In genomic region chr1:61639218-61639617, GRCh38 we compare ENCODE assay signal across 15 cellular contexts.
DNase-seq lines count a peak whose midpoint lies in the region; ATAC-seq and TF ChIP-seq lines count a peak whose summit lies in the region.
"Had no signal": no experiment of that assay in that cellular context is flagged by ENCODE, and none has a peak within 500 bp of the region (broad histone marks: within the 10 kb centered on the region; RNA-seq: fewer than 3 reads in every experiment).

No MANE protein-coding gene starts in this region.

- ATAC-seq in GM21390 (IDR thresholded peaks at IDR 0.05; ENCODE audit: unreplicated experiment) (no peak), GM19397 (IDR thresholded peaks at IDR 0.05; ENCODE audit: unreplicated experiment) (no peak), GM19324 (IDR thresholded peaks at IDR 0.05; ENCODE audit: low FRiP score, unreplicated experiment) (no peak)

- intact Hi-C loops in A673 (cut with micrococcal nuclease; ENCODE audit: unreplicated experiment): no loop called here

- H2AFZ ChIP-seq in parathyroid adenoma: no peak overlapping the region
- H2AFZ ChIP-seq: PC-9 had no signal

- peak; percentile 43 for DNase-seq in A673 (ENCODE audit: low spot score)
- DNase-seq in NCI-H2029 treated with DMSO at 0.1 percent for 48 hours (lab: John Stamatoyannopoulos, UW): peak; percentile 86
- DNase-seq in coronary artery (ENCODE audit: low spot score): no peak
- DNase-seq in DMS153 treated with DMSO at 0.1 percent for 48 hours (lab: John Stamatoyannopoulos, UW; ENCODE audit: unreplicated experiment): no peak
- DNase-seq: activated naive CD8-positive, alpha-beta T cell treated with anti-CD3 and anti-CD28 coated beads, Interleukin-2, amount 10 ng/mL, durations not matched to agents 7 days and 5 days; EL; midbrain; NCI-H2107; PC-9; T-helper 1 cell had no signal

- H3K27ac ChIP-seq in A673 (ENCODE audit: low read depth, low read length, poor library complexity, severe bottlenecking) (no peak overlapping the region), coronary artery (peak overlapping the region; percentile 86 to 88), parathyroid adenoma (peak overlapping the region; percentile 51)
- H3K27ac ChIP-seq: PC-9, vagina had no signal

- POLR2A ChIA-PET in A673 (lab: Charles Lee; ENCODE audit: low non-redundant PET): no interaction called here

- CTCF ChIA-PET in A673 (lab: Charles Lee): no interaction called here

- TF ChIP-seq CTCF in A673 (conservative IDR thresholded peaks at IDR 0.05; ENCODE audit: low read depth, low read length) (no peak), coronary artery (IDR thresholded peaks at IDR 0.05) (no peak), parathyroid adenoma (IDR thresholded peaks at IDR 0.05) (no peak)

- H3K4me3 ChIP-seq in A673 (ENCODE audit: low read depth, low read length, poor library complexity, severe bottlenecking) (no peak overlapping the region), coronary artery (no peak overlapping the region), parathyroid adenoma (ENCODE audit: low read depth, low read length) (no peak overlapping the region)
- H3K4me3 ChIP-seq: PC-9, vagina had no signal

- H3K4me1 ChIP-seq in A673 (ENCODE audit: insufficient read depth, low read length, poor library complexity, severe bottlenecking) (peaks cover 36% of the 10 kb centered on the region), parathyroid adenoma (no peaks in the 10 kb centered on the region)

- H3K9me3 ChIP-seq in A673 (ENCODE audit: low read depth, low read length, poor library complexity, severe bottlenecking) (no peaks in the 10 kb centered on the region), parathyroid adenoma (ENCODE audit: control insufficient read depth, low read length) (no peaks in the 10 kb centered on the region)
- H3K9me3 ChIP-seq: vagina had no signal

- H3K79me2 ChIP-seq in parathyroid adenoma: no peaks in the 10 kb centered on the region

- no TSS peak for BruUV-seq in A673 (replicated peaks; lab: Mats Ljungman, UMichigan)

- H3K4me2 ChIP-seq in parathyroid adenoma (ENCODE audit: low read length): no peak overlapping the region
- H3K4me2 ChIP-seq: PC-9 had no signal

- H3K27me3 ChIP-seq in A673 (replicated peaks; ENCODE audit: insufficient read depth, low read depth, low read length, poor library complexity) (no peaks in the 10 kb centered on the region), parathyroid adenoma (ENCODE audit: control insufficient read depth, insufficient read depth, low read length) (no peaks in the 10 kb centered on the region)
- H3K27me3 ChIP-seq: vagina had no signal

- H3K9ac ChIP-seq in parathyroid adenoma: no peak overlapping the region

- no peaks in the 10 kb centered on the region for H3K36me3 ChIP-seq in A673 (ENCODE audit: insufficient read depth, low read length, poor library complexity, severe bottlenecking)
- H3K36me3 ChIP-seq in parathyroid adenoma (ENCODE audit: control insufficient read depth, insufficient read depth, low read length): no peaks in the 10 kb centered on the region
- H3K36me3 ChIP-seq: vagina had no signal

Comparison
In these comparisons a context has a peak if more than half of its experiments do, and no peak if none do; other contexts are left out.
1. DNase-seq: peak in A673 (single experiment) and NCI-H2029 treated with DMSO at 0.1 percent for 48 hours (single experiment); none in coronary artery (single experiment) and DMS153 treated with DMSO at 0.1 percent for 48 hours (single experiment).